ENCODE assay signal across 1 cellular context in genomic region chr15:90191795-90192494, GRCh38.
TF ChIP-seq lines count a peak whose summit lies in the region.

No MANE protein-coding gene starts in this region.

TF ChIP-seq in SK-N-SH, 30 proteins besides CTCF, POLR2A, EP300 and RAD21:
- no peak for TF ChIP-seq REST (IDR thresholded peaks at IDR 0.05; ENCODE audit: low read depth, low read length)
- no peak for TF ChIP-seq MEF2A (IDR thresholded peaks at IDR 0.05; ENCODE audit: borderline replicate concordance, low read depth)
- no peak for TF ChIP-seq RXRA (IDR thresholded peaks at IDR 0.05; ENCODE audit: borderline replicate concordance, low read depth)
- TF ChIP-seq IRF3 (IDR thresholded peaks at IDR 0.05; ENCODE audit: low read depth, low read length): no peak
- 0 out of 2 replicates have a peak, but pooled peaks have one; percentile 2 for TF ChIP-seq SMC3 (IDR thresholded peaks at IDR 0.05; ENCODE audit: low read depth, low read length)
- no peak for TF ChIP-seq EZH2phosphoT487 (IDR thresholded peaks at IDR 0.05; ENCODE audit: borderline replicate concordance, low read depth)
- no peak for TF ChIP-seq JUND (IDR thresholded peaks at IDR 0.05)
- 0 out of 2 replicates have a peak, but pooled peaks have one; percentile 20 for TF ChIP-seq MAX (IDR thresholded peaks at IDR 0.05; ENCODE audit: low read depth)
- no peak for TF ChIP-seq YY1 (IDR thresholded peaks at IDR 0.05; ENCODE audit: low read depth)
- peak; percentile 44; the same call in 1 of the 2 replicates for TF ChIP-seq FOXJ3 (CRISPR knock-in tag; IDR thresholded peaks at IDR 0.05)
- TF ChIP-seq FOXM1 (IDR thresholded peaks at IDR 0.05; ENCODE audit: low read depth): peak; percentile 99
- peak; percentile 86 for TF ChIP-seq CHD2 (IDR thresholded peaks at IDR 0.05; ENCODE audit: low read length, partially characterized antibody)
- no peak for TF ChIP-seq PBX3 (IDR thresholded peaks at IDR 0.05)
- no peak for TF ChIP-seq NRF1 (IDR thresholded peaks at IDR 0.05; ENCODE audit: low read depth, low read length)
- peak; percentile 52 for TF ChIP-seq NFIC (IDR thresholded peaks at IDR 0.05; ENCODE audit: borderline replicate concordance)
- no peak for TF ChIP-seq TAF1 (IDR thresholded peaks at IDR 0.05; ENCODE audit: borderline replicate concordance, low read depth, low read length)
- no peak for TF ChIP-seq USF2 (IDR thresholded peaks at IDR 0.05; ENCODE audit: borderline replicate concordance, low read depth, low read length)
- TF ChIP-seq FOSL2 (IDR thresholded peaks at IDR 0.05; ENCODE audit: borderline replicate concordance, low read depth): no peak
- no peak for TF ChIP-seq SIN3A (IDR thresholded peaks at IDR 0.05; ENCODE audit: borderline replicate concordance, low read depth, low read length)
- TF ChIP-seq MXI1 (IDR thresholded peaks at IDR 0.05; ENCODE audit: low read depth, low read length): peak; percentile 73
- TF ChIP-seq ELF1 (IDR thresholded peaks at IDR 0.05): no peak
- TF ChIP-seq RCOR1 (IDR thresholded peaks at IDR 0.05; ENCODE audit: low read length): 0 out of 2 replicates have a peak, but pooled peaks have one; percentile 12
- no peak for TF ChIP-seq GATA2 (CRISPR knock-in tag; IDR thresholded peaks at IDR 0.05)
- no peak for TF ChIP-seq GABPA (IDR thresholded peaks at IDR 0.05; ENCODE audit: low read depth)
- TF ChIP-seq ZBTB33 (IDR thresholded peaks at IDR 0.05; ENCODE audit: borderline replicate concordance, low read depth): no peak
- TF ChIP-seq TEAD4 (IDR thresholded peaks at IDR 0.05; ENCODE audit: borderline replicate concordance, insufficient read depth): no peak
- no peak for TF ChIP-seq USF1 (IDR thresholded peaks at IDR 0.05; ENCODE audit: borderline replicate concordance, low read depth)
- TF ChIP-seq TCF12 (IDR thresholded peaks at IDR 0.05): peak; percentile 20; the same call in 1 of the 2 replicates
- no peak for TF ChIP-seq POLR2AphosphoS5 (IDR thresholded peaks at IDR 0.05; ENCODE audit: low read depth, low read length)
- no peak for TF ChIP-seq RFX5 (IDR thresholded peaks at IDR 0.05; ENCODE audit: low read length)
